In the genomic region with DNA sequence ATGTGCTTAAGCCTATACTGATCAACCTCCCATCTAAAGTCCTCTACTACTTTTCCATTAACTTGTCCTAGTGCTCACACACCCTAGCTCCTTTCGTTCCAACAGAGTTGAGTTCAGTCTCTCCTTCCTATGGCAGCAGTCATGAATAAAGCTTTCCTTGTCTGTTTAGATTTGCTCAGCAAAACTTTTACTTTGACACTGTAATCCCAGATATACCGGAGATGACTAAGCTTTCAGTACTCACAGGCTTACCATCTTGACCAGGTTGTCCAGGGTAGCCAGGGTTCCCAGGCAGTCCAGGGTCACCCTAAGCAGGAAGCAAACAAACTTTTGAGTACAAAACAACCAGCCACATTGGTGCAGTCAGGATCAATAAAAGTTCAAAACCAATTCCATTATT, we compare ENCODE assay signal across 26 cellular contexts.
DNase-seq lines count a peak whose midpoint lies in the region; ATAC-seq, FAIRE-seq and TF ChIP-seq lines count a peak whose summit lies in the region.
"Had no signal": no experiment of that assay in that cellular context is flagged by ENCODE, and none has a peak within 500 bp of the region (broad histone marks: within the 10 kb centered on the region; RNA-seq: fewer than 3 reads in every experiment).

No MANE protein-coding gene starts in this region.

- FAIRE-seq in A549 (lab: Jason Lieb, UNC) (no peak), kidney (lab: Jason Lieb, UNC) (no peak), frontal cortex (lab: Jason Lieb, UNC) (no peak)
- FAIRE-seq: keratinocyte, TTC549 had no signal

- CTCF ChIA-PET in A549 (lab: Yijun Ruan, JAX): no interaction called here

- no peak for TF ChIP-seq CTCF in A549 (IDR thresholded peaks at IDR 0.05)
- TF ChIP-seq CTCF in kidney (IDR thresholded peaks at IDR 0.05; ENCODE audit: borderline replicate concordance, extremely low read depth, insufficient read depth): no peak

- H3K9me3 ChIP-seq in A549 (no peaks in the 10 kb centered on the region), kidney (ENCODE audit: control insufficient read depth in 1 of 2, low read length in 2 of 2) (no peaks in the 10 kb centered on the region)
- H3K9me3 ChIP-seq: vagina had no signal

- intact Hi-C loops in kidney (cut with DNase I): no loop called here

- no peak overlapping the region for H3K9ac ChIP-seq in kidney (ENCODE audit: low read length in 2 of 2)

- TF ChIP-seq RAD21 in A549 (conservative IDR thresholded peaks at IDR 0.05 in 1 of 2, IDR thresholded peaks at IDR 0.05 in 1 of 2): no peak

- H3K4me3 ChIP-seq in A549 (no peak overlapping the region), kidney (ENCODE audit: low read length in 2 of 2) (no peak overlapping the region)
- H3K4me3 ChIP-seq: ascending aorta, SK-N-MC, skin epidermis, thoracic aorta, vagina had no signal

- no peak for ATAC-seq in A549
- ATAC-seq in HG03045 (IDR thresholded peaks at IDR 0.05; ENCODE audit: unreplicated experiment): no peak
- ATAC-seq: naive thymus-derived CD4-positive, alpha-beta T cell had no signal

- H3K4me1 ChIP-seq in A549 (0 out of 3 replicates have a peak, but pooled peaks cover 5% of the 10 kb centered on the region), kidney (ENCODE audit: control insufficient read depth in 1 of 2, insufficient read depth in 1 of 2, low read depth in 1 of 2, low read length in 2 of 2) (no peaks in the 10 kb centered on the region)
- H3K4me1 ChIP-seq: ascending aorta, vagina had no signal

- POLR2A ChIA-PET in A549 (lab: Yijun Ruan, JAX): no interaction called here

- 45% methylated on average over 2 of the region's 2 CpGs for WGBS in A549 (ENCODE audit: missing lambda C conversion rate)

- no peaks in the 10 kb centered on the region for H3K36me3 ChIP-seq in kidney (ENCODE audit: control insufficient read depth in 1 of 2, insufficient read depth in 2 of 2, low read length in 2 of 2)

- peak overlapping the region; percentile 23; the same call in 1 of the 3 replicates for H3K4me2 ChIP-seq in A549

- H3K27ac ChIP-seq in A549: no peak overlapping the region
- no peak overlapping the region for H3K27ac ChIP-seq in kidney (ENCODE audit: low read depth in 2 of 2, low read length in 2 of 2)
- H3K27ac ChIP-seq: ascending aorta, HL-60, SK-N-MC, skin epidermis, thoracic aorta, vagina had no signal

- TF ChIP-seq POLR2A in A549 (IDR thresholded peaks at IDR 0.05; ENCODE audit: low read length): no peak

- DNase-seq in A549 (ENCODE audit: low read depth in 1 of 2, low spot score in 1 of 2) (peak in 1 of 2 experiments; percentile 21), HCEC 1CT (peak; percentile 68), amniotic epithelial cell (ENCODE audit: low read depth) (peak; percentile 64), iris pigment epithelial cell (ENCODE audit: low read depth) (peak; percentile 89), kidney (no peak), frontal cortex (ENCODE audit: low spot score in 2 of 2) (no peak)
- no peak for DNase-seq in activated CD4-positive, alpha-beta T cell treated with anti-CD3 and anti-CD28 coated beads, Interleukin-2, amount 50 U/mL, for 1 hour
- DNase-seq: activated CD4-positive, alpha-beta T cell treated with anti-CD3 and anti-CD28 coated beads for 1 hour; activated T-cell treated with anti-CD3 and anti-CD28 coated beads for 4 hours; DND-41; glutamatergic neuron; HFFc6; naive thymus-derived CD4-positive, alpha-beta T cell; NCI-H1048; NCI-H187; NCI-H748 treated with DMSO at 0.1 percent for 48 hours; occipital lobe had no signal

- no peak for TF ChIP-seq EP300 in A549 (IDR thresholded peaks at IDR 0.05)

TF ChIP-seq in A549, 52 proteins besides CTCF, POLR2A, EP300 and RAD21:
- TF ChIP-seq, protein P1, sequence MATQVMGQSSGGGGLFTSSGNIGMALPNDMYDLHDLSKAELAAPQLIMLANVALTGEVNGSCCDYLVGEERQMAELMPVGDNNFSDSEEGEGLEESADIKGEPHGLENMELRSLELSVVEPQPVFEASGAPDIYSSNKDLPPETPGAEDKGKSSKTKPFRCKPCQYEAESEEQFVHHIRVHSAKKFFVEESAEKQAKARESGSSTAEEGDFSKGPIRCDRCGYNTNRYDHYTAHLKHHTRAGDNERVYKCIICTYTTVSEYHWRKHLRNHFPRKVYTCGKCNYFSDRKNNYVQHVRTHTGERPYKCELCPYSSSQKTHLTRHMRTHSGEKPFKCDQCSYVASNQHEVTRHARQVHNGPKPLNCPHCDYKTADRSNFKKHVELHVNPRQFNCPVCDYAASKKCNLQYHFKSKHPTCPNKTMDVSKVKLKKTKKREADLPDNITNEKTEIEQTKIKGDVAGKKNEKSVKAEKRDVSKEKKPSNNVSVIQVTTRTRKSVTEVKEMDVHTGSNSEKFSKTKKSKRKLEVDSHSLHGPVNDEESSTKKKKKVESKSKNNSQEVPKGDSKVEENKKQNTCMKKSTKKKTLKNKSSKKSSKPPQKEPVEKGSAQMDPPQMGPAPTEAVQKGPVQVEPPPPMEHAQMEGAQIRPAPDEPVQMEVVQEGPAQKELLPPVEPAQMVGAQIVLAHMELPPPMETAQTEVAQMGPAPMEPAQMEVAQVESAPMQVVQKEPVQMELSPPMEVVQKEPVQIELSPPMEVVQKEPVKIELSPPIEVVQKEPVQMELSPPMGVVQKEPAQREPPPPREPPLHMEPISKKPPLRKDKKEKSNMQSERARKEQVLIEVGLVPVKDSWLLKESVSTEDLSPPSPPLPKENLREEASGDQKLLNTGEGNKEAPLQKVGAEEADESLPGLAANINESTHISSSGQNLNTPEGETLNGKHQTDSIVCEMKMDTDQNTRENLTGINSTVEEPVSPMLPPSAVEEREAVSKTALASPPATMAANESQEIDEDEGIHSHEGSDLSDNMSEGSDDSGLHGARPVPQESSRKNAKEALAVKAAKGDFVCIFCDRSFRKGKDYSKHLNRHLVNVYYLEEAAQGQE (IDR thresholded peaks at IDR 0.05): no peak
- TF ChIP-seq NFE2L2 (conservative IDR thresholded peaks at IDR 0.05; ENCODE audit: low read length) (no peak), ZFP36 (IDR thresholded peaks at IDR 0.05; ENCODE audit: borderline replicate concordance, partially characterized antibody) (no peak), CHD2 (IDR thresholded peaks at IDR 0.05; ENCODE audit: low read length, partially characterized antibody) (no peak)
- TF ChIP-seq, protein P2, sequence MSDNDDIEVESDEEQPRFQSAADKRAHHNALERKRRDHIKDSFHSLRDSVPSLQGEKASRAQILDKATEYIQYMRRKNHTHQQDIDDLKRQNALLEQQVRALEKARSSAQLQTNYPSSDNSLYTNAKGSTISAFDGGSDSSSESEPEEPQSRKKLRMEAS (IDR thresholded peaks at IDR 0.05): no peak
- TF ChIP-seq, protein P3, sequence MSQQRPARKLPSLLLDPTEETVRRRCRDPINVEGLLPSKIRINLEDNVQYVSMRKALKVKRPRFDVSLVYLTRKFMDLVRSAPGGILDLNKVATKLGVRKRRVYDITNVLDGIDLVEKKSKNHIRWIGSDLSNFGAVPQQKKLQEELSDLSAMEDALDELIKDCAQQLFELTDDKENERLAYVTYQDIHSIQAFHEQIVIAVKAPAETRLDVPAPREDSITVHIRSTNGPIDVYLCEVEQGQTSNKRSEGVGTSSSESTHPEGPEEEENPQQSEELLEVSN (IDR thresholded peaks at IDR 0.05; ENCODE audit: borderline replicate concordance, low read depth): no peak
- TF ChIP-seq, protein P4, sequence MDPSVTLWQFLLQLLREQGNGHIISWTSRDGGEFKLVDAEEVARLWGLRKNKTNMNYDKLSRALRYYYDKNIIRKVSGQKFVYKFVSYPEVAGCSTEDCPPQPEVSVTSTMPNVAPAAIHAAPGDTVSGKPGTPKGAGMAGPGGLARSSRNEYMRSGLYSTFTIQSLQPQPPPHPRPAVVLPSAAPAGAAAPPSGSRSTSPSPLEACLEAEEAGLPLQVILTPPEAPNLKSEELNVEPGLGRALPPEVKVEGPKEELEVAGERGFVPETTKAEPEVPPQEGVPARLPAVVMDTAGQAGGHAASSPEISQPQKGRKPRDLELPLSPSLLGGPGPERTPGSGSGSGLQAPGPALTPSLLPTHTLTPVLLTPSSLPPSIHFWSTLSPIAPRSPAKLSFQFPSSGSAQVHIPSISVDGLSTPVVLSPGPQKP (IDR thresholded peaks at IDR 0.05; ENCODE audit: low read depth, low read length): no peak

Comparison
In these comparisons a context has a peak if more than half of its experiments do, and no peak if none do; other contexts are left out.
1. DNase-seq: peak in HCEC 1CT (single experiment), amniotic epithelial cell (single experiment) and iris pigment epithelial cell (single experiment); none in kidney (single experiment), activated CD4-positive, alpha-beta T cell treated with anti-CD3 and anti-CD28 coated beads, Interleukin-2, amount 50 U/mL, for 1 hour (single experiment) and frontal cortex (0 of 2).